9 cellular contexts compared by ENCODE assay signal in genomic region chr1:99590578-99591209, GRCh38. TPM values are rescaled to one million over a fixed set of nuclear protein-coding genes. Genes with fewer than 3 reads are reported as not detected.
A peak's percentile ranks its signal among the peaks of the same experiment; 100 is the strongest.
DNase-seq lines count a peak whose midpoint lies in the region; ATAC-seq, FAIRE-seq and TF ChIP-seq lines count a peak whose summit lies in the region.
"Had no signal": no experiment of that assay in that cellular context is flagged by ENCODE, and none has a peak within 500 bp of the region (broad histone marks: within the 10 kb centered on the region; RNA-seq: fewer than 3 reads in every experiment).

No MANE protein-coding gene starts in this region.

- WGBS in heart right ventricle, 2 donors: 31 to 36% methylated on average over 4 of the region's 4 CpGs
- 69% methylated on average over 4 of the region's 4 CpGs for WGBS in smooth muscle cell (ENCODE audit: low lambda C conversion rate)

- H3K79me2 ChIP-seq in astrocyte (ENCODE audit: insufficient read depth, low read length): no peaks in the 10 kb centered on the region
- no peaks in the 10 kb centered on the region for H3K79me2 ChIP-seq in smooth muscle cell (ENCODE audit: low read depth)

- ATAC-seq in heart right ventricle: peak; percentile 16 to 93 (median 81)
- ATAC-seq in effector memory CD8-positive, alpha-beta T cell (replicated peaks): no peak

- peak; percentile 97 for FAIRE-seq in astrocyte (lab: Jason Lieb, UNC)

- H3K27ac ChIP-seq in astrocyte (ENCODE audit: low read depth, low read length) (peak overlapping the region; percentile 98), heart right ventricle (peak overlapping the region in 8 of 10 donors; percentile 41 to 72 (median 54)), smooth muscle cell (ENCODE audit: low read depth) (peak overlapping the region; percentile 87)

- DNase-seq in HPDE6-E6E7 (ENCODE audit: extremely low spot score): peak; percentile 14
- DNase-seq in astrocyte (ENCODE audit: low read depth): peak; percentile 98
- peak; percentile 22 to 62 for DNase-seq in heart right ventricle
- no peak for DNase-seq in smooth muscle cell (lab: John Stamatoyannopoulos, UW; ENCODE audit: unreplicated experiment)
- DNase-seq in effector memory CD8-positive, alpha-beta T cell: no peak
- no peak for DNase-seq in activated gamma-delta T cell treated with Interleukin-2 at 50 U/mL for 16 hours
- DNase-seq in NCI-H82 (lab: John Stamatoyannopoulos, UW): no peak
- DNase-seq: activated CD8-positive, alpha-beta memory T cell treated with anti-CD3 and anti-CD28 coated beads, Interleukin-2, amount 50 U/mL, for 48 hours; KG1 had no signal

- H2AFZ ChIP-seq in astrocyte (ENCODE audit: low read depth, low read length) (peak overlapping the region; percentile 70), smooth muscle cell (ENCODE audit: low read depth) (peak overlapping the region; percentile 67)

- H3K9me3 Mint-ChIP-seq in astrocyte (ENCODE audit: unreplicated experiment): no peaks in the 10 kb centered on the region
- H3K9me3 Mint-ChIP-seq in effector memory CD8-positive, alpha-beta T cell: no peaks in the 10 kb centered on the region

- H3K9ac ChIP-seq in astrocyte (ENCODE audit: low read length) (peak overlapping the region; percentile 83), smooth muscle cell (ENCODE audit: low read depth) (peak overlapping the region; percentile 33)

- peaks cover 15% of the 10 kb centered on the region for H3K4me1 Mint-ChIP-seq in astrocyte (ENCODE audit: low read depth, unreplicated experiment)
- no peaks in the 10 kb centered on the region for H3K4me1 Mint-ChIP-seq in effector memory CD8-positive, alpha-beta T cell (ENCODE audit: low read depth in 2 of 2)

- H3K4me3 Mint-ChIP-seq in astrocyte (ENCODE audit: unreplicated experiment): no peak overlapping the region
- no peak overlapping the region for H3K4me3 Mint-ChIP-seq in effector memory CD8-positive, alpha-beta T cell

- H3K36me3 ChIP-seq in astrocyte (ENCODE audit: insufficient read depth, low read length) (no peaks in the 10 kb centered on the region), heart right ventricle (no peaks in the 10 kb centered on the region), smooth muscle cell (ENCODE audit: low read depth) (no peaks in the 10 kb centered on the region)

- peaks cover 19% of the 10 kb centered on the region for H3K4me1 ChIP-seq in astrocyte (ENCODE audit: insufficient read depth, low read length)
- peaks cover 5 to 39% (median 16%) of the 10 kb centered on the region in 9 donors for H3K4me1 ChIP-seq in heart right ventricle
- H3K4me1 ChIP-seq in smooth muscle cell (ENCODE audit: low read depth): no peaks in the 10 kb centered on the region

- no peaks in the 10 kb centered on the region for H3K9me3 ChIP-seq in astrocyte (ENCODE audit: insufficient read depth, low read depth, low read length)
- H3K9me3 ChIP-seq in heart right ventricle: no peaks in the 10 kb centered on the region
- H3K9me3 ChIP-seq in smooth muscle cell (replicated peaks; ENCODE audit: low read depth): no peaks in the 10 kb centered on the region

- H3K4me3 ChIP-seq in astrocyte (ENCODE audit: insufficient read depth, low read depth, low read length) (no peak overlapping the region), heart right ventricle (no peak overlapping the region), smooth muscle cell (no peak overlapping the region)

- H4K20me1 ChIP-seq in astrocyte (ENCODE audit: insufficient read depth, low read length) (no peaks in the 10 kb centered on the region), smooth muscle cell (ENCODE audit: low read depth) (no peaks in the 10 kb centered on the region)

- intact Hi-C loops in heart right ventricle (cut with DNase I): loop anchor here in 5 of 10 donors (5.0 to 10.0 kb wide), 6 partner anchors 43 to 104 kb away; partner anchors contain the start of gene PALMD (in 2 of the 5)

- TF ChIP-seq CTCF in astrocyte (IDR thresholded peaks at IDR 0.05; ENCODE audit: insufficient read depth, low read depth, low read length): no peak
- TF ChIP-seq CTCF in heart right ventricle (IDR thresholded peaks at IDR 0.05): no peak
- TF ChIP-seq CTCF in smooth muscle cell (IDR thresholded peaks at IDR 0.05; ENCODE audit: borderline replicate concordance, insufficient read depth, poor library complexity, severe bottlenecking): no peak

- H3K27me3 Mint-ChIP-seq in astrocyte (ENCODE audit: low read depth, unreplicated experiment): no peaks in the 10 kb centered on the region
- peaks cover 14 to 27% of the 10 kb centered on the region in 2 donors for H3K27me3 Mint-ChIP-seq in effector memory CD8-positive, alpha-beta T cell

- no peaks in the 10 kb centered on the region for H3K36me3 Mint-ChIP-seq in astrocyte (ENCODE audit: low read depth, unreplicated experiment)
- no peaks in the 10 kb centered on the region for H3K36me3 Mint-ChIP-seq in effector memory CD8-positive, alpha-beta T cell (ENCODE audit: insufficient read depth)

- no peaks in the 10 kb centered on the region for H3F3A ChIP-seq in smooth muscle cell (ENCODE audit: low read depth)

- H3K4me2 ChIP-seq in astrocyte (ENCODE audit: low read length) (peak overlapping the region; percentile 78), smooth muscle cell (peak overlapping the region; percentile 19)

- H3K27me3 ChIP-seq in astrocyte (ENCODE audit: insufficient read depth, low read length) (no peaks in the 10 kb centered on the region), heart right ventricle (no peaks in the 10 kb centered on the region), smooth muscle cell (ENCODE audit: low read depth) (no peaks in the 10 kb centered on the region)

- H3K27ac Mint-ChIP-seq in astrocyte (ENCODE audit: unreplicated experiment): peak overlapping the region; percentile 78
- no peak overlapping the region for H3K27ac Mint-ChIP-seq in effector memory CD8-positive, alpha-beta T cell

RNA-seq across cellular contexts. Expression of gene PALMD, which starts 55.2 kb away (rescaled TPM):
- 0.41 and 0.58 TPM in 2 replicates for total RNA-seq in astrocyte
- 100 to 1,000 TPM in 7 of 10 donors, 10 to 100 TPM in 3; 82.5 to 173 (median 121) TPM for total RNA-seq in heart right ventricle
- polyA plus RNA-seq in heart right ventricle: 100 to 1,000 TPM in 1 of 2 donors, 10 to 100 TPM in 1; 81.2 to 194 TPM
- total RNA-seq in smooth muscle cell: 0.76 and 1.1 TPM in 2 replicates
- 1.2 TPM in 1 of 2 replicates, not detected in the other for polyA plus RNA-seq in smooth muscle cell

Comparison
In these comparisons a context has a peak if more than half of its experiments do, and no peak if none do; other contexts are left out.
1. DNase-seq: peak in HPDE6-E6E7 (single experiment), astrocyte (single experiment) and heart right ventricle (2 of 2); none in smooth muscle cell (single experiment), effector memory CD8-positive, alpha-beta T cell (0 of 3), activated gamma-delta T cell treated with Interleukin-2 at 50 U/mL for 16 hours (single experiment) and NCI-H82 (single experiment).
2. RNA of gene PALMD, which starts 55.2 kb away (total RNA-seq): 82.5 to 173 TPM in heart right ventricle; 0.76 to 1.1 TPM in smooth muscle cell and 0.41 to 0.58 TPM in astrocyte; every median in the first group is over 10 times any median in the second.
3. Peak in every context shown above with its lines, with median percentiles within 50 percentile points of each other: H3K27ac ChIP-seq.